ENCODE assay signal across 11 cellular contexts in the genomic region with DNA sequence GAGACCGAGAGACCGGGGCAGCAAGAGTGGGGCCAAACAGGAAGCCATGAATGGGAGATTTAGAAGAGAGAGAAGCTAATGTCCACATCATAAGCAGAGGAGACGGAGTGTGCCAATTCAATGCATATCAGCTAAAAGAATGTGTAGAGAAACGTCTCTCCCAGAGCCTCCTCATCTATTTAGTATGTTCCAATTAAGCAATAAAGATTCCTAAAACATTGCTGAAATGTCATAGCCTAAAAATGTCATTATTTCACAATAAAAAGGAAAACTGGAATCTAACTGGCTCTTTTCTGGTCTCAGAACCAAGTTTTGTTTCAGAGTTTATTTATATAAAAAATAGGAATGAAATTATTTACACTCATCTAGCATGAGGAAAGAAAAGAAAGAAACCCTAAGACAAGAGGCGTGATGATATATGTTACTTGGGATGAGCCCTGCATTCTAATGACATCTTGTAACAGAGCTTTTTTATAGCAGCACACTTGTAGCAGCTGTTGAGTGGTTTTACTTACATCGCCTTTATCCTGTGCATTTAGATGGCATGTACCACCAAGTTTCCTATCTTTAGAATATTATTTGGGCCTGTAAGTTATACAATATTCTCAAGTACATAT.
DNase-seq lines count a peak whose midpoint lies in the region; TF ChIP-seq lines count a peak whose summit lies in the region.
"Had no signal": no experiment of that assay in that cellular context is flagged by ENCODE, and none has a peak within 500 bp of the region (broad histone marks: within the 10 kb centered on the region; RNA-seq: fewer than 3 reads in every experiment).

No MANE protein-coding gene starts in this region.

- H3K27ac ChIP-seq in smooth muscle cell (ENCODE audit: low read depth) = peak overlapping the region; percentile 68

- peak; percentile 55 for DNase-seq in GM03348 (ENCODE audit: low spot score)
- peak; percentile 94 for DNase-seq in adipocyte (ENCODE audit: low read depth)
- peak; percentile 88 to 93 for DNase-seq in foreskin fibroblast
- no peak for DNase-seq in smooth muscle cell (lab: John Stamatoyannopoulos, UW; ENCODE audit: unreplicated experiment)
- DNase-seq in Ammon's horn (ENCODE audit: low spot score) = no peak
- no peak for DNase-seq in NCI-H510A (lab: John Stamatoyannopoulos, UW)
- no peak for DNase-seq in activated CD8-positive, alpha-beta memory T cell treated with anti-CD3 and anti-CD28 coated beads, Interleukin-2, amount 50 U/mL, for 48 hours
- DNase-seq in SHP77 (lab: John Stamatoyannopoulos, UW) = no peak
- DNase-seq: activated CD4-positive, alpha-beta T cell treated with anti-CD3 and anti-CD28 coated beads for 1 hour; Caco-2; NCI-H1694 treated with DMSO at 0.1 percent for 48 hours had no signal

- no peaks in the 10 kb centered on the region for H4K20me1 ChIP-seq in smooth muscle cell (ENCODE audit: low read depth)

- H3K4me1 ChIP-seq in adipocyte (ENCODE audit: control insufficient read depth, insufficient read depth, low read length) = peaks cover 56% of the 10 kb centered on the region
- peaks cover 7% of the 10 kb centered on the region for H3K4me1 ChIP-seq in smooth muscle cell (ENCODE audit: low read depth)
- H3K4me1 ChIP-seq: Caco-2 had no signal

- TF ChIP-seq CTCF in foreskin fibroblast (IDR thresholded peaks at IDR 0.05; ENCODE audit: low read depth, low read length) (no peak), smooth muscle cell (IDR thresholded peaks at IDR 0.05; ENCODE audit: borderline replicate concordance, insufficient read depth, poor library complexity, severe bottlenecking) (no peak)

- H3K79me2 ChIP-seq in smooth muscle cell (ENCODE audit: low read depth) = no peaks in the 10 kb centered on the region

- peak overlapping the region; percentile 90 for H3K9ac ChIP-seq in adipocyte (ENCODE audit: low read length)
- H3K9ac ChIP-seq in smooth muscle cell (ENCODE audit: low read depth) = no peak overlapping the region

- peak overlapping the region; percentile 70 for H3K4me2 ChIP-seq in smooth muscle cell

- H3K9me3 ChIP-seq in adipocyte (ENCODE audit: control insufficient read depth, low read length) (no peaks in the 10 kb centered on the region), smooth muscle cell (replicated peaks; ENCODE audit: low read depth) (no peaks in the 10 kb centered on the region)
- H3K9me3 ChIP-seq: Caco-2 had no signal

- H3F3A ChIP-seq in smooth muscle cell (ENCODE audit: low read depth) = no peaks in the 10 kb centered on the region

- H2AFZ ChIP-seq in smooth muscle cell (ENCODE audit: low read depth) = peak overlapping the region; percentile 51

- H3K27me3 ChIP-seq in adipocyte (replicated peaks; ENCODE audit: control insufficient read depth, insufficient read depth, low read length) = no peaks in the 10 kb centered on the region
- no peaks in the 10 kb centered on the region for H3K27me3 ChIP-seq in smooth muscle cell (ENCODE audit: low read depth)

- WGBS in smooth muscle cell (ENCODE audit: low lambda C conversion rate) = 32% methylated on average over 6 of the region's 6 CpGs

- H3K4me3 ChIP-seq in adipocyte (ENCODE audit: low read length) (peak overlapping the region; percentile 70), foreskin fibroblast (ENCODE audit: low read depth in 1 of 2, low read length in 2 of 2) (no peak overlapping the region), smooth muscle cell (no peak overlapping the region)

- no peaks in the 10 kb centered on the region for H3K36me3 ChIP-seq in adipocyte (ENCODE audit: control insufficient read depth, insufficient read depth, low read length, severe bottlenecking)
- no peaks in the 10 kb centered on the region for H3K36me3 ChIP-seq in smooth muscle cell (ENCODE audit: low read depth)

Comparison
In these comparisons a context has a peak if more than half of its experiments do, and no peak if none do; other contexts are left out.
1. DNase-seq: peak in GM03348 (single experiment), adipocyte (single experiment) and foreskin fibroblast (2 of 2); none in smooth muscle cell (single experiment), Ammon's horn (single experiment), NCI-H510A (single experiment), activated CD8-positive, alpha-beta memory T cell treated with anti-CD3 and anti-CD28 coated beads, Interleukin-2, amount 50 U/mL, for 48 hours (single experiment) and SHP77 (0 of 2).